8 cellular contexts compared by ENCODE assay signal in the genomic region with DNA sequence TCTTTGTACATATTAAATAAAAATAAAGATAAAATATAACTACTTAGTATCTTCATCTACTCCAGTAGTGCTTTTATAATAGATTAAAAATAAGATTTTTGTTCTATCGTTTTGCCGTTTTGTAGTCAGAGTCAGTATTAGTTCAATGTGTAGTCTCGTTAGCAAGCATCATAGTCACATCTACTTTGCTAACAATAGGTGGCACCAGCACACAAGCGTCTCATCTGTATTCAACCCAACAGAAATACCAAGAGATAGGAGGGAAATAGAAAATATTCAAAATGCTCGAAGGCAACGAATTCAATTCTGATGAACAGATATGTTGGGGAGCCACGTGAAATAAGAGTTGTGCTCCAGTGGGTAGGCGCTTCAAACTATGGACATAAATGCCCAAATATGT. TPM values are rescaled to one million over a fixed set of nuclear protein-coding genes. Genes with fewer than 3 reads are reported as not detected.
DNase-seq lines count a peak whose midpoint lies in the region; ATAC-seq and TF ChIP-seq lines count a peak whose summit lies in the region.

No MANE protein-coding gene starts in this region.

- TF ChIP-seq CTCF in RWPE2 (IDR thresholded peaks at IDR 0.05; ENCODE audit: poor library complexity, severe bottlenecking) (peak; percentile 84), psoas muscle (IDR thresholded peaks at IDR 0.05) (no peak)

- H3K4me1 ChIP-seq in RWPE2 (ENCODE audit: insufficient read depth, poor library complexity, severe bottlenecking): no peaks in the 10 kb centered on the region
- H3K4me1 ChIP-seq in psoas muscle: no peaks in the 10 kb centered on the region

- H3K36me3 ChIP-seq in RWPE2 (ENCODE audit: low read depth): no peaks in the 10 kb centered on the region
- no peaks in the 10 kb centered on the region for H3K36me3 ChIP-seq in psoas muscle (ENCODE audit: insufficient read depth in 1 of 2, low read depth in 1 of 2)

- intact Hi-C loops in psoas muscle (cut with DNase I): no loop called here

- no peak for TF ChIP-seq POLR2A in GM18505 (IDR thresholded peaks at IDR 0.05; ENCODE audit: borderline replicate concordance, extremely low read depth, insufficient read depth, insufficient read length)

- peak; percentile 92 for ATAC-seq in RWPE2 (ENCODE audit: low read depth)
- ATAC-seq in GM18505 (IDR thresholded peaks at IDR 0.05; ENCODE audit: unreplicated experiment): no peak
- ATAC-seq in psoas muscle: no peak

- H3K4me3 ChIP-seq in RWPE2 (ENCODE audit: severe bottlenecking): no peak overlapping the region
- H3K4me3 ChIP-seq in psoas muscle: no peak overlapping the region

- WGBS in psoas muscle, 3 donors: 62 to 68% (median 63%) methylated on average over 8 of the region's 8 CpGs

- H3K9me3 ChIP-seq in RWPE2 (ENCODE audit: severe bottlenecking) (no peaks in the 10 kb centered on the region), psoas muscle (no peaks in the 10 kb centered on the region)

- TF ChIP-seq RAD21 in Ishikawa (IDR thresholded peaks at IDR 0.05; ENCODE audit: low read depth): peak; percentile 78

- DNase-seq in NCI-H2081 (lab: John Stamatoyannopoulos, UW) (peak; percentile 20 to 36), NCI-H2081 treated with DMSO at 0.1 percent for 48 hours (lab: John Stamatoyannopoulos, UW) (no peak), RWPE2 (ENCODE audit: low spot score) (no peak), germinal center (ENCODE audit: low spot score) (peak; percentile 10), psoas muscle (no peak)
- DNase-seq in activated CD4-positive, alpha-beta T cell treated with anti-CD3 and anti-CD28 coated beads, Interleukin-2, amount 50 U/mL, for 4 hours: no peak

- H3K27me3 ChIP-seq in RWPE2 (ENCODE audit: insufficient read depth, poor library complexity, severe bottlenecking) (no peaks in the 10 kb centered on the region), psoas muscle (ENCODE audit: insufficient read depth in 3 of 3, low read length in 2 of 3) (peaks cover 0 to 6% (median 0%) of the 10 kb centered on the region in 3 donors)

- TF ChIP-seq EP300 in Ishikawa (IDR thresholded peaks at IDR 0.05; ENCODE audit: borderline replicate concordance): no peak

- H3K27ac ChIP-seq in RWPE2 (ENCODE audit: poor library complexity, severe bottlenecking) (no peak overlapping the region), psoas muscle (no peak overlapping the region)

TF ChIP-seq in Ishikawa, 13 proteins besides CTCF, POLR2A, EP300 and RAD21:
- TF ChIP-seq EGR1 (IDR thresholded peaks at IDR 0.05): no peak
- TF ChIP-seq NFIC (IDR thresholded peaks at IDR 0.05): no peak
- no peak for TF ChIP-seq TCF12 (IDR thresholded peaks at IDR 0.05; ENCODE audit: low read depth)
- TF ChIP-seq, protein P1, sequence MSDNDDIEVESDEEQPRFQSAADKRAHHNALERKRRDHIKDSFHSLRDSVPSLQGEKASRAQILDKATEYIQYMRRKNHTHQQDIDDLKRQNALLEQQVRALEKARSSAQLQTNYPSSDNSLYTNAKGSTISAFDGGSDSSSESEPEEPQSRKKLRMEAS (IDR thresholded peaks at IDR 0.05): no peak
- TF ChIP-seq ZBTB7A (IDR thresholded peaks at IDR 0.05; ENCODE audit: low read depth): no peak
- no peak for TF ChIP-seq YY1 (IDR thresholded peaks at IDR 0.05; ENCODE audit: low read depth)
- no peak for TF ChIP-seq CEBPB (IDR thresholded peaks at IDR 0.05)
- TF ChIP-seq CREB1 (IDR thresholded peaks at IDR 0.05; ENCODE audit: low read depth): no peak
- no peak for TF ChIP-seq TEAD4 (IDR thresholded peaks at IDR 0.05)
- TF ChIP-seq FOXM1 (IDR thresholded peaks at IDR 0.05; ENCODE audit: borderline replicate concordance, low read depth): no peak
- TF ChIP-seq, protein P2, sequence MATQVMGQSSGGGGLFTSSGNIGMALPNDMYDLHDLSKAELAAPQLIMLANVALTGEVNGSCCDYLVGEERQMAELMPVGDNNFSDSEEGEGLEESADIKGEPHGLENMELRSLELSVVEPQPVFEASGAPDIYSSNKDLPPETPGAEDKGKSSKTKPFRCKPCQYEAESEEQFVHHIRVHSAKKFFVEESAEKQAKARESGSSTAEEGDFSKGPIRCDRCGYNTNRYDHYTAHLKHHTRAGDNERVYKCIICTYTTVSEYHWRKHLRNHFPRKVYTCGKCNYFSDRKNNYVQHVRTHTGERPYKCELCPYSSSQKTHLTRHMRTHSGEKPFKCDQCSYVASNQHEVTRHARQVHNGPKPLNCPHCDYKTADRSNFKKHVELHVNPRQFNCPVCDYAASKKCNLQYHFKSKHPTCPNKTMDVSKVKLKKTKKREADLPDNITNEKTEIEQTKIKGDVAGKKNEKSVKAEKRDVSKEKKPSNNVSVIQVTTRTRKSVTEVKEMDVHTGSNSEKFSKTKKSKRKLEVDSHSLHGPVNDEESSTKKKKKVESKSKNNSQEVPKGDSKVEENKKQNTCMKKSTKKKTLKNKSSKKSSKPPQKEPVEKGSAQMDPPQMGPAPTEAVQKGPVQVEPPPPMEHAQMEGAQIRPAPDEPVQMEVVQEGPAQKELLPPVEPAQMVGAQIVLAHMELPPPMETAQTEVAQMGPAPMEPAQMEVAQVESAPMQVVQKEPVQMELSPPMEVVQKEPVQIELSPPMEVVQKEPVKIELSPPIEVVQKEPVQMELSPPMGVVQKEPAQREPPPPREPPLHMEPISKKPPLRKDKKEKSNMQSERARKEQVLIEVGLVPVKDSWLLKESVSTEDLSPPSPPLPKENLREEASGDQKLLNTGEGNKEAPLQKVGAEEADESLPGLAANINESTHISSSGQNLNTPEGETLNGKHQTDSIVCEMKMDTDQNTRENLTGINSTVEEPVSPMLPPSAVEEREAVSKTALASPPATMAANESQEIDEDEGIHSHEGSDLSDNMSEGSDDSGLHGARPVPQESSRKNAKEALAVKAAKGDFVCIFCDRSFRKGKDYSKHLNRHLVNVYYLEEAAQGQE (IDR thresholded peaks at IDR 0.05; ENCODE audit: low read depth): no peak
- TF ChIP-seq, protein P3, sequence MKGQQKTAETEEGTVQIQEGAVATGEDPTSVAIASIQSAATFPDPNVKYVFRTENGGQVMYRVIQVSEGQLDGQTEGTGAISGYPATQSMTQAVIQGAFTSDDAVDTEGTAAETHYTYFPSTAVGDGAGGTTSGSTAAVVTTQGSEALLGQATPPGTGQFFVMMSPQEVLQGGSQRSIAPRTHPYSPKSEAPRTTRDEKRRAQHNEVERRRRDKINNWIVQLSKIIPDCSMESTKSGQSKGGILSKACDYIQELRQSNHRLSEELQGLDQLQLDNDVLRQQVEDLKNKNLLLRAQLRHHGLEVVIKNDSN (IDR thresholded peaks at IDR 0.05): no peak
- TF ChIP-seq TAF1 (IDR thresholded peaks at IDR 0.05; ENCODE audit: low read depth): no peak

RNA-seq across cellular contexts. Expression of a gene that starts 21.4 kb away (rescaled TPM):
- 10 to 100 TPM; 43.6 to 45.5 (median 44.3) TPM for total RNA-seq in psoas muscle
- polyA plus RNA-seq in psoas muscle: 10 to 100 TPM; 44.9 to 51.2 (median 49.1) TPM

RNA-seq across cellular contexts. Expression of a gene that starts 45.5 kb away (rescaled TPM):
- 1 to 10 TPM; 1.2 to 1.7 (median 1.6) TPM for total RNA-seq in psoas muscle
- polyA plus RNA-seq in psoas muscle: under 1 TPM; 0.69 to 1.00 (median 0.72) TPM

Comparison
In these comparisons a context has a peak if more than half of its experiments do, and no peak if none do; other contexts are left out.
1. DNase-seq: peak in NCI-H2081 (2 of 2) and germinal center (single experiment); none in NCI-H2081 treated with DMSO at 0.1 percent for 48 hours (single experiment), RWPE2 (single experiment), psoas muscle (0 of 2) and activated CD4-positive, alpha-beta T cell treated with anti-CD3 and anti-CD28 coated beads, Interleukin-2, amount 50 U/mL, for 4 hours (0 of 2).